ENCODE assay signal across 23 cellular contexts in genomic region chr16:59047114-59047513, GRCh38.
DNase-seq lines count a peak whose midpoint lies in the region; ATAC-seq and TF ChIP-seq lines count a peak whose summit lies in the region.
"Had no signal": no experiment of that assay in that cellular context is flagged by ENCODE, and none has a peak within 500 bp of the region (broad histone marks: within the 10 kb centered on the region; RNA-seq: fewer than 3 reads in every experiment).

No MANE protein-coding gene starts in this region.

- H3K4me3 ChIP-seq in H7 (ENCODE audit: insufficient read depth, low read depth, low read length) = no peak overlapping the region
- H3K4me3 ChIP-seq: body of pancreas, coronary artery, sigmoid colon, thyroid gland had no signal

- H3K27ac ChIP-seq in C4-2B = no peak overlapping the region
- H3K27ac ChIP-seq: body of pancreas, coronary artery, parathyroid adenoma, sigmoid colon, thyroid gland had no signal

- DNase-seq in H7 = peak; percentile 2
- peak; percentile 10 for DNase-seq in SW480 (ENCODE audit: low spot score)
- peak; percentile 11 for DNase-seq in iPS-NIHi11 (ENCODE audit: low spot score)
- DNase-seq in SKM-1 treated with dmso at 0.1 percent for 144 hours (lab: John Stamatoyannopoulos, UW; ENCODE audit: unreplicated experiment) = no peak
- DNase-seq in hepatic stellate cell (ENCODE audit: low spot score) = no peak
- DNase-seq: activated CD8-positive, alpha-beta memory T cell treated with anti-CD3 and anti-CD28 coated beads for 24 hours; activated naive CD8-positive, alpha-beta T cell treated with anti-CD3 and anti-CD28 coated beads, Interleukin-2, amount 10 ng/mL, durations not matched to agents 7 days and 5 days; AML-193; body of pancreas; Caco-2; hypothalamus; KG1; naive B cell; NCI-H1417; NCI-H524 treated with DMSO at 0.1 percent for 48 hours; PC-3; sigmoid colon; stimulated activated naive CD4-positive, alpha-beta T cell; thyroid gland had no signal

- no peaks in the 10 kb centered on the region for H3K36me3 ChIP-seq in H7 (replicated peaks; ENCODE audit: control insufficient read depth, insufficient read depth, low read length)
- H3K36me3 ChIP-seq: sigmoid colon, thyroid gland had no signal

- no peak for ATAC-seq in GM19455 (IDR thresholded peaks at IDR 0.05; ENCODE audit: unreplicated experiment)
- ATAC-seq: body of pancreas, PC-3 had no signal

- no peaks in the 10 kb centered on the region for H3K27me3 ChIP-seq in H7 (ENCODE audit: control insufficient read depth, insufficient read depth, low read length)
- H3K27me3 ChIP-seq: body of pancreas, sigmoid colon, thyroid gland had no signal

- peak; percentile 24; the same call in 1 of the 2 replicates for TF ChIP-seq CTCF in C4-2B (conservative IDR thresholded peaks at IDR 0.05)

Comparison
In these comparisons a context has a peak if more than half of its experiments do, and no peak if none do; other contexts are left out.
1. DNase-seq: peak in H7 (single experiment), SW480 (single experiment) and iPS-NIHi11 (single experiment); none in SKM-1 treated with dmso at 0.1 percent for 144 hours (single experiment) and hepatic stellate cell (single experiment).